In the genomic region with DNA sequence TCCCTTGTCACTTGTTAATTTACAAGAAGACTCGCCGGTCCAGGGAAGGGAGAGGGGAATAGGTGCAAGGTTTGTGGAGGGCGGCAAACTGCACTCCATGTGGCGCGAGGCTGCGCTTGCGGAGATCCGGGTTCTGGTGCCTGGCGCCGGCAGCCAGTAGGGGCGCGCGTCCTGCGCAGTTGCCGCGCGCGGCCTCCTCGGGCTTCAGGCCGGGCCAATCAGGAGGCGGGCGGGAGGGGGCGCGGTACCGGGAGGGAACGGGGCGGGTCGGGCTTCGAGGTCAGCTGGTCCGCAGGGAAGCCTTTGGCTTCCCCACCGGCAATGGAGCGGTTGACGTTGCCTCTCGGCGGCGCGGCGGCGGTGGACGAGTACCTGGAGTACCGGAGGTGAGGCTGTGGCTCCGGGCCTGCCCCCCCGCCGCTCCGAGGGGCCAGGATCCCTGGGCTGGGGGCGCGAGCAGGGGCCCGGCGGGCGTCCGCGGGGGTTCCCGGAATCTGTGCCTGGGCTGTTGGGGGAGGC, we compare ENCODE assay signal across 7 cellular contexts.
A peak's percentile ranks its signal among the peaks of the same experiment; 100 is the strongest.
DNase-seq lines count a peak whose midpoint lies in the region; ATAC-seq and TF ChIP-seq lines count a peak whose summit lies in the region.

Gene FAM221A, plus strand, starts transcription at position 302 of the 519 bp plus-strand sequence. Its CDS starts 20 bp downstream, at position 322.

- ATAC-seq in GM18505 (IDR thresholded peaks at IDR 0.05; ENCODE audit: unreplicated experiment) (peak; percentile 95), HG02884 (IDR thresholded peaks at IDR 0.05; ENCODE audit: unreplicated experiment) (peak; percentile 91)

- peak within 1 kb of the TSS; percentile 72 for H3K27ac ChIP-seq in cingulate gyrus (ENCODE audit: low read depth, low read length)

- peak; percentile 82 to 91 for DNase-seq in NCI-H1930 (lab: John Stamatoyannopoulos, UW)
- peak; percentile 65 for DNase-seq in activated CD4-positive, alpha-beta T cell treated with anti-CD3 and anti-CD28 coated beads for 1 hour
- peak; percentile 95 for DNase-seq in left kidney (ENCODE audit: low read depth, low spot score)
- DNase-seq in stimulated activated CD4-positive, alpha-beta T cell treated with anti-CD3 and anti-CD28 coated beads, Interleukin-2, amount 100 ng/mL, for 24 hours = peak; percentile 85 to 86

- peak; percentile 33 for TF ChIP-seq POLR2A in GM18505 (IDR thresholded peaks at IDR 0.05; ENCODE audit: borderline replicate concordance, extremely low read depth, insufficient read depth, insufficient read length)

Comparison
In these comparisons a context has a peak if more than half of its experiments do, and no peak if none do; other contexts are left out.
1. Peak in every context shown above with its lines: DNase-seq, ATAC-seq and H3K27ac ChIP-seq.